ENCODE assay signal across 8 cellular contexts in genomic region chr19:49085020-49085867, GRCh38. TPM values are rescaled to one million over a fixed set of nuclear protein-coding genes. Genes with fewer than 3 reads are reported as not detected.
DNase-seq lines count a peak whose midpoint lies in the region; ATAC-seq, FAIRE-seq and TF ChIP-seq lines count a peak whose summit lies in the region.

Gene SNRNP70 (plus strand): TSS chr19:49085451. CDS start chr19:49086415, 964 bp downstream.

- DNase-seq in D721Med (ENCODE audit: insufficient read length, low spot score) (peak; percentile 99), OCI-M2 (lab: John Stamatoyannopoulos, UW; ENCODE audit: unreplicated experiment) (peak; percentile 93), activated T-cell treated with anti-CD3 and anti-CD28 coated beads for 4 hours (peak; percentile 96), epithelial cell of esophagus (ENCODE audit: low read depth) (peak; percentile 100), mucosa of descending colon (peak; percentile 97 to 100 (median 99))
- peak; percentile 98 for DNase-seq in stimulated activated CD8-positive, alpha-beta memory T cell treated with anti-CD3 and anti-CD28 coated beads, Interleukin-4, amount 100 ng/mL, for 24 hours (ENCODE audit: low read depth)

- no peak for FAIRE-seq in D721Med (lab: Jason Lieb, UNC)

- peaks cover 18 to 26% (median 19%) of the 10 kb centered on the region in 3 donors for H3K4me1 Mint-ChIP-seq in IgD-negative memory B cell

- no peaks in the 10 kb centered on the region for H3K9me3 Mint-ChIP-seq in IgD-negative memory B cell

- peaks cover 17% of the 10 kb centered on the region for H3K4me1 ChIP-seq in mucosa of descending colon (ENCODE audit: low read depth)

- peak within 1 kb of the TSS; percentile 88 to 98 (median 94) for H3K4me3 Mint-ChIP-seq in IgD-negative memory B cell

- peak within 1 kb of the TSS; percentile 86 for H3K4me3 ChIP-seq in epithelial cell of esophagus (ENCODE audit: low read length)
- peak within 1 kb of the TSS; percentile 76 for H3K4me3 ChIP-seq in mucosa of descending colon

- H3K27ac Mint-ChIP-seq in IgD-negative memory B cell: peak within 1 kb of the TSS; percentile 91 to 98 (median 97)

- ATAC-seq in GM21528 (IDR thresholded peaks at IDR 0.05; ENCODE audit: low FRiP score, unreplicated experiment) (peak; percentile 82), mucosa of descending colon (peak; percentile 97)

- peaks cover 5% of the 10 kb centered on the region for H3K36me3 ChIP-seq in mucosa of descending colon (ENCODE audit: low read depth)

- no peaks in the 10 kb centered on the region for H3K9me3 ChIP-seq in mucosa of descending colon

- H3K36me3 Mint-ChIP-seq in IgD-negative memory B cell: no peaks in the 10 kb centered on the region

- TF ChIP-seq CTCF in D721Med (IDR thresholded peaks at IDR 0.05; ENCODE audit: insufficient read depth, missing control alignments) (no peak), epithelial cell of esophagus (IDR thresholded peaks at IDR 0.05; ENCODE audit: insufficient read depth, low read depth, low read length, missing control alignments) (no peak), mucosa of descending colon (IDR thresholded peaks at IDR 0.05) (no peak)

- intact Hi-C loops in mucosa of descending colon (cut with DNase I, micrococcal nuclease): no loop called here

- H3K27me3 Mint-ChIP-seq in IgD-negative memory B cell: no peaks in the 10 kb centered on the region

RNA-seq across cellular contexts. Expression of gene SNRNP70, which starts in this region (rescaled TPM):
- 67.0 TPM for polyA plus RNA-seq in IgD-negative memory B cell
- total RNA-seq in mucosa of descending colon: 100 to 1,000 TPM; 136 to 257 (median 200) TPM

Comparison
In these comparisons a context has a peak if more than half of its experiments do, and no peak if none do; other contexts are left out.
1. Peak in every context shown above with its lines: DNase-seq, ATAC-seq and H3K4me3 ChIP-seq.